In genomic region chr12:92538970-92539749, GRCh38 we compare ENCODE assay signal across 8 cellular contexts.
DNase-seq lines count a peak whose midpoint lies in the region; ATAC-seq, FAIRE-seq and TF ChIP-seq lines count a peak whose summit lies in the region.

No MANE protein-coding gene starts in this region.

- no peak overlapping the region for H3K9ac ChIP-seq in astrocyte (ENCODE audit: low read length)
- H3K9ac ChIP-seq in mesenchymal stem cell (ENCODE audit: low read length) = no peak overlapping the region

- H2AK5ac ChIP-seq in mesenchymal stem cell (ENCODE audit: low read length, severe bottlenecking) = no peak overlapping the region

- no peak for TF ChIP-seq CTCF in astrocyte (IDR thresholded peaks at IDR 0.05; ENCODE audit: insufficient read depth, low read depth, low read length)
- TF ChIP-seq CTCF in endothelial cell (IDR thresholded peaks at IDR 0.05; ENCODE audit: unreplicated experiment) = no peak

- no peaks in the 10 kb centered on the region for H3K9me3 Mint-ChIP-seq in astrocyte (ENCODE audit: unreplicated experiment)
- H3K9me3 Mint-ChIP-seq in endothelial cell (ENCODE audit: unreplicated experiment) = no peaks in the 10 kb centered on the region

- no peaks in the 10 kb centered on the region for H4K20me1 ChIP-seq in astrocyte (ENCODE audit: insufficient read depth, low read length)

- H3K27me3 Mint-ChIP-seq in astrocyte (ENCODE audit: low read depth, unreplicated experiment) = no peaks in the 10 kb centered on the region
- H3K27me3 Mint-ChIP-seq in endothelial cell (ENCODE audit: unreplicated experiment) = no peaks in the 10 kb centered on the region

- H3K9me3 ChIP-seq in MG63 (no peaks in the 10 kb centered on the region), astrocyte (ENCODE audit: insufficient read depth, low read depth, low read length) (no peaks in the 10 kb centered on the region), mesenchymal stem cell (ENCODE audit: control insufficient read depth, low read length) (no peaks in the 10 kb centered on the region)

- H3K18ac ChIP-seq in mesenchymal stem cell (ENCODE audit: low read depth in 1 of 2, low read length in 2 of 2) = peak overlapping the region in 1 of 2 experiments; percentile 84

- H3K4me1 Mint-ChIP-seq in astrocyte (ENCODE audit: low read depth, unreplicated experiment) = peaks cover 24% of the 10 kb centered on the region
- H3K4me1 Mint-ChIP-seq in endothelial cell (ENCODE audit: unreplicated experiment) = peaks cover 21% of the 10 kb centered on the region

- no peak overlapping the region for H4K8ac ChIP-seq in mesenchymal stem cell (ENCODE audit: low read length)

- H3K4me2 ChIP-seq in astrocyte (ENCODE audit: low read length) (peak overlapping the region; percentile 27), mesenchymal stem cell (ENCODE audit: low read length, poor library complexity, severe bottlenecking) (no peak overlapping the region)

- H3K4me1 ChIP-seq in astrocyte (ENCODE audit: insufficient read depth, low read length) (peaks cover 12% of the 10 kb centered on the region), mesenchymal stem cell (ENCODE audit: control insufficient read depth, insufficient read depth, low read depth, low read length) (peaks cover 2% of the 10 kb centered on the region)

- H3K4me3 ChIP-seq in MG63 (no peak overlapping the region), astrocyte (ENCODE audit: insufficient read depth, low read depth, low read length) (no peak overlapping the region), mesenchymal stem cell (ENCODE audit: insufficient read depth in 1 of 2, low read depth in 1 of 2, low read length in 2 of 2) (no peak overlapping the region)

- H3K79me2 ChIP-seq in astrocyte (ENCODE audit: insufficient read depth, low read length) = no peaks in the 10 kb centered on the region

- no peaks in the 10 kb centered on the region for H3K36me3 ChIP-seq in MG63
- H3K36me3 ChIP-seq in astrocyte (ENCODE audit: insufficient read depth, low read length) = no peaks in the 10 kb centered on the region
- H3K36me3 ChIP-seq in mesenchymal stem cell (ENCODE audit: control insufficient read depth in 1 of 2, insufficient read depth in 2 of 2, low read depth in 1 of 2, low read length in 2 of 2) = no peaks in the 10 kb centered on the region

- no peak overlapping the region for H2BK5ac ChIP-seq in mesenchymal stem cell (ENCODE audit: low read depth, low read length, poor library complexity, severe bottlenecking)

- H3K4me3 Mint-ChIP-seq in astrocyte (ENCODE audit: unreplicated experiment) = no peak overlapping the region
- no peak overlapping the region for H3K4me3 Mint-ChIP-seq in endothelial cell (ENCODE audit: unreplicated experiment)

- peak overlapping the region; percentile 34 for H3K27ac Mint-ChIP-seq in astrocyte (ENCODE audit: unreplicated experiment)
- H3K27ac Mint-ChIP-seq in endothelial cell (ENCODE audit: unreplicated experiment) = no peak overlapping the region

- ATAC-seq in GM21529 (IDR thresholded peaks at IDR 0.05; ENCODE audit: unreplicated experiment) = peak; percentile 54

- peak; percentile 48 for DNase-seq in GDM1 (lab: John Stamatoyannopoulos, UW)
- peak; percentile 14 for DNase-seq in MG63
- peak; percentile 87 for DNase-seq in astrocyte (ENCODE audit: low read depth)
- DNase-seq in mesenchymal stem cell = peak; percentile 78
- no peak for DNase-seq in NCI-H2171 treated with DMSO at 0.1 percent for 48 hours (lab: John Stamatoyannopoulos, UW)
- no peak for DNase-seq in NCI-H2029 treated with DMSO at 0.1 percent for 48 hours (lab: John Stamatoyannopoulos, UW)
- DNase-seq in endothelial cell (ENCODE audit: low spot score) = no peak

- no peak overlapping the region for H2AFZ ChIP-seq in astrocyte (ENCODE audit: low read depth, low read length)
- H2AFZ ChIP-seq in mesenchymal stem cell (ENCODE audit: low read depth, low read length) = no peak overlapping the region

- H4K91ac ChIP-seq in mesenchymal stem cell (ENCODE audit: low read length) = no peak overlapping the region

- H2BK120ac ChIP-seq in mesenchymal stem cell (ENCODE audit: low read depth, low read length) = no peak overlapping the region

- H3K36me3 Mint-ChIP-seq in astrocyte (ENCODE audit: low read depth, unreplicated experiment) (no peaks in the 10 kb centered on the region), endothelial cell (ENCODE audit: low read depth, unreplicated experiment) (no peaks in the 10 kb centered on the region)

- H3K23ac ChIP-seq in mesenchymal stem cell (ENCODE audit: low read length in 2 of 2) = no peak overlapping the region

- no peak overlapping the region for H2BK15ac ChIP-seq in mesenchymal stem cell (ENCODE audit: low read depth, poor library complexity, severe bottlenecking)

- no peak overlapping the region for H3K14ac ChIP-seq in mesenchymal stem cell (ENCODE audit: low read length in 2 of 2)

- H3K27ac ChIP-seq in astrocyte (ENCODE audit: low read depth, low read length) (no peak overlapping the region), mesenchymal stem cell (ENCODE audit: low read length, poor library complexity, severe bottlenecking) (no peak overlapping the region)

- no peaks in the 10 kb centered on the region for H3K79me1 ChIP-seq in mesenchymal stem cell (replicated peaks; ENCODE audit: low read length, poor library complexity, severe bottlenecking)

- H3K27me3 ChIP-seq in MG63 = no peaks in the 10 kb centered on the region
- H3K27me3 ChIP-seq in astrocyte (ENCODE audit: insufficient read depth, low read length) = no peaks in the 10 kb centered on the region
- no peaks in the 10 kb centered on the region for H3K27me3 ChIP-seq in mesenchymal stem cell (ENCODE audit: control insufficient read depth in 1 of 2, insufficient read depth in 1 of 2, low read length in 2 of 2)

- H3K4ac ChIP-seq in mesenchymal stem cell (ENCODE audit: low read depth in 1 of 2, low read length in 2 of 2) = peak overlapping the region in 1 of 2 experiments; percentile 88

- WGBS in mesenchymal stem cell = 32% methylated on average over 6 of the region's 6 CpGs

- peak overlapping the region in 1 of 2 experiments; percentile 75 for H2BK12ac ChIP-seq in mesenchymal stem cell (ENCODE audit: low read length in 2 of 2)

- peak; percentile 13 for FAIRE-seq in astrocyte (lab: Jason Lieb, UNC)

Comparison
In these comparisons a context has a peak if more than half of its experiments do, and no peak if none do; other contexts are left out.
1. DNase-seq: peak in GDM1 (single experiment), MG63 (single experiment), astrocyte (single experiment) and mesenchymal stem cell (single experiment); none in NCI-H2171 treated with DMSO at 0.1 percent for 48 hours (single experiment), NCI-H2029 treated with DMSO at 0.1 percent for 48 hours (single experiment) and endothelial cell (single experiment).